In the genomic region with DNA sequence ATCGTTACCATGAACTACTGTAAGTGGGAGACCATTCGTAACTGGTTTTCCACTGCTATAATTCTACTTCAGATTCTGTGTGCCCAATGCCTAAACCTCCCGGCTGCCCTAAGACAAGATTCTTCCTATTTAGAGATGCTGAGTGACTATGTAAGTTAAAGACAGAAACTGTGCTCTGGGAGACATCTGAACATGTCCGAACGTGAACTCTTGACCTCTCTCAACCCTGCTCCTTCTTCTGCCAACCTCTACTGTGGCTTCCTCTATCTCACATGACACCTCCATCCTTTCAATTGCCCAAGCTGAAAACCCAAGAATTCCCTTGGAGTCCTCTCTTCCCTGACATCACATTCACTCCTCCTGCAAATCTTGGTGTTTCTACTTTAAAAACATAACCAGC, we compare ENCODE assay signal across 20 cellular contexts.
DNase-seq lines count a peak whose midpoint lies in the region; ATAC-seq and TF ChIP-seq lines count a peak whose summit lies in the region.
"Had no signal": no experiment of that assay in that cellular context is flagged by ENCODE, and none has a peak within 500 bp of the region (broad histone marks: within the 10 kb centered on the region; RNA-seq: fewer than 3 reads in every experiment).

No MANE protein-coding gene starts in this region.

- H3K27me3 Mint-ChIP-seq in CD8-positive, alpha-beta T cell (ENCODE audit: low read depth): no peaks in the 10 kb centered on the region
- no peaks in the 10 kb centered on the region for H3K27me3 Mint-ChIP-seq in nephron progenitor cell (ENCODE audit: low read depth, poor library complexity)

- peaks cover 47% of the 10 kb centered on the region for H3K36me3 Mint-ChIP-seq in CD8-positive, alpha-beta T cell
- H3K36me3 Mint-ChIP-seq in nephron progenitor cell (ENCODE audit: low read depth): peaks cover 37% of the 10 kb centered on the region

- H3K4me3 Mint-ChIP-seq in CD8-positive, alpha-beta T cell: no peak overlapping the region
- no peak overlapping the region for H3K4me3 Mint-ChIP-seq in nephron progenitor cell

- POLR2A ChIA-PET in CD8-positive, alpha-beta T cell (lab: Charles Lee): no interaction called here

- no peak for TF ChIP-seq CTCF in CD8-positive, alpha-beta T cell (IDR thresholded peaks at IDR 0.05)
- TF ChIP-seq CTCF in nephron progenitor cell (IDR thresholded peaks at IDR 0.05) (no peak), left lung (IDR thresholded peaks at IDR 0.05) (no peak)

- H3K9me3 ChIP-seq in CD8-positive, alpha-beta T cell (ENCODE audit: low read length): no peaks in the 10 kb centered on the region
- H3K9me3 ChIP-seq in left lung: no peaks in the 10 kb centered on the region
- H3K9me3 ChIP-seq: A549, BE2C had no signal

- peaks cover 6% of the 10 kb centered on the region for H3K36me3 ChIP-seq in CD8-positive, alpha-beta T cell (ENCODE audit: insufficient read depth, low read length)
- peaks cover 0 to 4% of the 10 kb centered on the region in 2 donors for H3K36me3 ChIP-seq in left lung
- H3K36me3 ChIP-seq: BE2C had no signal

- CTCF ChIA-PET in CD8-positive, alpha-beta T cell (lab: Charles Lee): no interaction called here

- ATAC-seq in CD8-positive, alpha-beta T cell: no peak
- ATAC-seq in GM21528 (IDR thresholded peaks at IDR 0.05; ENCODE audit: low FRiP score, unreplicated experiment): peak; percentile 20
- no peak for ATAC-seq in left lung
- ATAC-seq in GM18498 (IDR thresholded peaks at IDR 0.05; ENCODE audit: unreplicated experiment): no peak
- no peak for ATAC-seq in GM19351 (IDR thresholded peaks at IDR 0.05; ENCODE audit: unreplicated experiment)
- ATAC-seq: A549, PC-3 had no signal

- intact Hi-C loops in CD8-positive, alpha-beta T cell (cut with DNase I, micrococcal nuclease): no loop called here
- intact Hi-C loops in left lung (cut with DNase I): no loop called here

- H3K4me1 Mint-ChIP-seq in CD8-positive, alpha-beta T cell (ENCODE audit: low read depth): peaks cover 12% of the 10 kb centered on the region
- peaks cover 5% of the 10 kb centered on the region for H3K4me1 Mint-ChIP-seq in nephron progenitor cell

- DNase-seq in CD8-positive, alpha-beta T cell: no peak
- DNase-seq in MV-4-11 (lab: John Stamatoyannopoulos, UW) (peak; percentile 14), nephron progenitor cell (no peak), left lung (no peak), 8988T (no peak)
- DNase-seq: BE2C, COR-L47, DMS79, KBM-7, NCI-H1694, NCI-H2081, NCI-H2171, NCI-H446, NCI-H526 treated with DMSO at 0.1 percent for 48 hours, PC-3, SHP77 had no signal

- no peaks in the 10 kb centered on the region for H3K27me3 ChIP-seq in CD8-positive, alpha-beta T cell (ENCODE audit: insufficient read depth, low read length)
- no peaks in the 10 kb centered on the region for H3K27me3 ChIP-seq in left lung
- H3K27me3 ChIP-seq: BE2C had no signal

- no peak overlapping the region for H3K27ac ChIP-seq in CD8-positive, alpha-beta T cell (ENCODE audit: low read depth, low read length)
- H3K27ac ChIP-seq in left lung: no peak overlapping the region
- H3K27ac ChIP-seq: A549 had no signal

- H3K9me3 Mint-ChIP-seq in CD8-positive, alpha-beta T cell: peaks cover 2% of the 10 kb centered on the region
- no peaks in the 10 kb centered on the region for H3K9me3 Mint-ChIP-seq in nephron progenitor cell

- no peak overlapping the region for H3K4me3 ChIP-seq in CD8-positive, alpha-beta T cell (ENCODE audit: low read depth, low read length)
- no peak overlapping the region for H3K4me3 ChIP-seq in left lung
- H3K4me3 ChIP-seq: A549 had no signal

- no peaks in the 10 kb centered on the region for H3K4me1 ChIP-seq in CD8-positive, alpha-beta T cell (ENCODE audit: insufficient read depth, low read length)
- H3K4me1 ChIP-seq in left lung: no peaks in the 10 kb centered on the region
- H3K4me1 ChIP-seq: A549, BE2C had no signal

- peak overlapping the region; percentile 15 for H3K27ac Mint-ChIP-seq in CD8-positive, alpha-beta T cell
- H3K27ac Mint-ChIP-seq in nephron progenitor cell: peak overlapping the region; percentile 4
